ENCODE assay signal across 19 cellular contexts in the genomic region with DNA sequence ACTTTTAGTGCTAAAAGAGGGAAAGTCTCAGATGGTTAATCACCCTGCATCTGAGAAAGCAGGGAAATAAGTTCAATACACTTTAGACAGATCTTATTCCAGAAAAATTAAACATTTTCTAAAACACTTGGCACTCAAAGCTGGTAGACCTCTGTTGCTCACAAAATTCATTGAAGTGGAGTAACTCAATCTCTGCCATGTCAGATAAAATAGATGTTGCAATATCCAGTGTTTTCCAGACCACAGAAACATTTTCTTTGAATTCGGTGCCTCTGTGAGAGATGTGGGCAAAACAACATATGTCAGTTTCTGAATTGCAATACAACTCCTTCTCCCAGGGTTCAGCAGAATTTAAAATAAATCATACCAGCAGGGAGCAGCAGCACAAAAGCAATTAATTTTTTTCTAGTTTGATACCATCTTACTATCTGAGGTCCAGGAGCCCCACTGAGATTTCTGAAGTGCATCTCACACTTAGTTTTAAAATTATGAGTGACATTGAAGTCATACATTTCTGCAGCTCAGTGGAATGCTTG. TPM values are rescaled to one million over a fixed set of nuclear protein-coding genes. Genes with fewer than 3 reads are reported as not detected.
DNase-seq lines count a peak whose midpoint lies in the region; ATAC-seq and TF ChIP-seq lines count a peak whose summit lies in the region.
"Had no signal": no experiment of that assay in that cellular context is flagged by ENCODE, and none has a peak within 500 bp of the region (broad histone marks: within the 10 kb centered on the region; RNA-seq: fewer than 3 reads in every experiment).

No MANE protein-coding gene starts in this region.

- no peaks in the 10 kb centered on the region for H3K4me1 ChIP-seq in GM23248 (ENCODE audit: insufficient read depth)
- H3K4me1 ChIP-seq: thyroid gland had no signal

- no peak overlapping the region for H3K9ac ChIP-seq in GM23248

- H3K27me3 ChIP-seq in GM23248 (replicated peaks; ENCODE audit: insufficient read depth) = no peaks in the 10 kb centered on the region; the same call in 1 of the 2 replicates
- H3K27me3 ChIP-seq: thyroid gland had no signal

- 0 to 4% methylated on average over 1 of the region's 1 CpG for whole genome bisulfite sequencing in GM23248 (ENCODE audit: low coverage in 1 of 2, low lambda C conversion rate in 2 of 2, missing lambda C conversion rate in 2 of 2), 2 experiments

- H4K20me1 ChIP-seq in GM23248 (ENCODE audit: insufficient read depth) = no peaks in the 10 kb centered on the region

- no peaks in the 10 kb centered on the region for H3K79me2 ChIP-seq in GM23248 (ENCODE audit: insufficient read depth)

- H3F3A ChIP-seq in GM23248 (ENCODE audit: insufficient read depth) = no peaks in the 10 kb centered on the region

- CTCF ChIA-PET in Calu3 (lab: Charles Lee) = interaction anchor here (1.2 kb wide), 1 partner anchor 136 kb away, joined by 4 read pairs; no protein-coding TSS in a partner anchor

- BruUV-seq in Calu3 (replicated peaks; lab: Mats Ljungman, UMichigan) = no TSS peak

- no peaks in the 10 kb centered on the region for H3K9me3 ChIP-seq in GM23248 (ENCODE audit: low read depth)
- H3K9me3 ChIP-seq: mucosa of descending colon, thyroid gland had no signal

- intact Hi-C loops in Calu3 (cut with micrococcal nuclease; ENCODE audit: unreplicated experiment) = loop anchor here (1.0 to 2.0 kb wide), 2 partner anchors 56 to 136 kb away; no protein-coding TSS in a partner anchor

- in situ Hi-C loops in GM23248 (cut with MboI) = no loop called here

- no peak overlapping the region for H2AFZ ChIP-seq in GM23248

- peaks cover 43% of the 10 kb centered on the region for H3K4me1 Mint-ChIP-seq in Calu3 (ENCODE audit: low read depth, unreplicated experiment)
- H3K4me1 Mint-ChIP-seq: CD14-positive monocyte, IgD-negative memory B cell had no signal

- no peak overlapping the region for H3K4me3 Mint-ChIP-seq in Calu3 (ENCODE audit: low read depth, unreplicated experiment)
- H3K4me3 Mint-ChIP-seq: CD14-positive monocyte, IgD-negative memory B cell had no signal

- H3K9me3 Mint-ChIP-seq in Calu3 (ENCODE audit: low read depth, unreplicated experiment) = peaks cover 6% of the 10 kb centered on the region

- TF ChIP-seq CTCF in Calu3 (IDR thresholded peaks at IDR 0.05; ENCODE audit: unreplicated experiment) = no peak

- peak; percentile 9 for DNase-seq in Ammon's horn (ENCODE audit: low spot score)
- DNase-seq in GM23248 = peak; percentile 8
- peak; percentile 61 for DNase-seq in RPMI7951 (ENCODE audit: low read depth)
- DNase-seq in left lobe of liver (ENCODE audit: low spot score) = no peak
- DNase-seq in Calu3 = no peak
- no peak for DNase-seq in NCI-H2081 (lab: John Stamatoyannopoulos, UW)
- no peak for DNase-seq in AG08396 (ENCODE audit: low spot score)
- DNase-seq: activated CD4-positive, alpha-beta T cell treated with anti-CD3 and anti-CD28 coated beads, Interleukin-2, amount 50 U/mL, for 48 hours; central memory CD4-positive, alpha-beta T cell; left colon; mucosa of descending colon; NCI-H510A; stimulated activated CD4-positive, alpha-beta T cell treated with anti-CD3 and anti-CD28 coated beads, Interleukin-4, amount 100 ng/mL, for 1 hour; stimulated activated CD8-positive, alpha-beta memory T cell treated with anti-CD3 and anti-CD28 coated beads, Interleukin-4, amount 100 ng/mL, for 48 hours; thyroid gland had no signal

- ATAC-seq in left lobe of liver = peak; percentile 70
- ATAC-seq: left colon, mucosa of descending colon had no signal

- H3K27ac Mint-ChIP-seq in Calu3 (ENCODE audit: unreplicated experiment) = no peak overlapping the region
- H3K27ac Mint-ChIP-seq: CD14-positive monocyte, IgD-negative memory B cell had no signal

- H3K4me3 ChIP-seq in GM23248 = no peak overlapping the region
- H3K4me3 ChIP-seq: mucosa of descending colon, thyroid gland had no signal

- H3K9me2 ChIP-seq in GM23248 (ENCODE audit: insufficient read depth) = no peaks in the 10 kb centered on the region

- no peak overlapping the region for H3K4me2 ChIP-seq in GM23248 (ENCODE audit: unreplicated experiment)

- H3K27me3 Mint-ChIP-seq in Calu3 (ENCODE audit: unreplicated experiment) = no peaks in the 10 kb centered on the region

- H3K36me3 ChIP-seq in GM23248 (ENCODE audit: low read depth) = no peaks in the 10 kb centered on the region
- H3K36me3 ChIP-seq: thyroid gland had no signal

- no peaks in the 10 kb centered on the region for H3K36me3 Mint-ChIP-seq in Calu3 (ENCODE audit: insufficient read depth, unreplicated experiment)
- H3K36me3 Mint-ChIP-seq: CD14-positive monocyte, IgD-negative memory B cell had no signal

- no peak overlapping the region for H3K27ac ChIP-seq in GM23248
- H3K27ac ChIP-seq: thyroid gland had no signal

RNA-seq across cellular contexts. Expression of gene PKHD1, which starts 11.3 kb away (rescaled TPM):
- total RNA-seq in GM23248 (2014; rRNA removed; shearing (Covaris generic)) = not detected in 2 replicates
- polyA plus RNA-seq in GM23248 (2016; fragmentation: Nextera tagmentation; extraction: Ambion mirVana) = not detected in 2 replicates
- total RNA-seq in RPMI7951 (2014; rRNA removed; shearing (Covaris generic)) = not detected in 2 replicates
- total RNA-seq in left lobe of liver (3.0 TPM), Calu3 (2022) (23.7 and 25.2 TPM in 2 replicates)
- total RNA-seq: fibroblast of villous mesenchyme, osteoblast had no signal
- polyA plus RNA-seq: CD14-positive monocyte, IgD-negative memory B cell had no signal

Comparison
In these comparisons a context has a peak if more than half of its experiments do, and no peak if none do; other contexts are left out.
1. DNase-seq: peak in Ammon's horn (single experiment), GM23248 (single experiment) and RPMI7951 (single experiment); none in left lobe of liver (single experiment), Calu3 (single experiment), NCI-H2081 (0 of 2) and AG08396 (single experiment).